In the genomic region with DNA sequence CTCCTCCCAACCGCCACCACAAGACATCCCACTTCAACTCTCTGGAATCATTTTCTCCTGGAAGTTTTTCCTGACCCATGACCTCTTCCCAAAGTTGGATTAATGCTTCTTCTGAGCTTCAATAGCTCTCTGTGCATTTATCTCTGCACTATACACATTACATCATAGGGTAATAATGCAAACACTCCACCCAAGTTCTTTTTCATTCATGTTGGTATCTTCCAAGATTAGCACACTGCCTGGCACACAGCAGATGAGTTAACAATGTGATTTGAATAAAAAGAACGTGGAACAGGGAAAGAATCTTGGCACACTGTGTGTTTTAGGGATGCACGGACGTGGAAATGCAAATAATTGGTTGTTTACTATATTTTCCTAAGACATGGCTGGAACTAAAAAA, we compare ENCODE assay signal across 14 cellular contexts. TPM values are rescaled to one million over a fixed set of nuclear protein-coding genes. Genes with fewer than 3 reads are reported as not detected.
DNase-seq lines count a peak whose midpoint lies in the region; ATAC-seq and TF ChIP-seq lines count a peak whose summit lies in the region.
"Had no signal": no experiment of that assay in that cellular context is flagged by ENCODE, and none has a peak within 500 bp of the region (broad histone marks: within the 10 kb centered on the region; RNA-seq: fewer than 3 reads in every experiment).

No MANE protein-coding gene starts in this region.

- no peaks in the 10 kb centered on the region for H3K36me3 ChIP-seq in thyroid gland
- H3K36me3 ChIP-seq: adrenal gland had no signal

- peaks cover 7 to 14% of the 10 kb centered on the region in 2 donors for H3K4me1 ChIP-seq in thyroid gland

- CTCF ChIA-PET in activated naive CD4-positive, alpha-beta T cell treated with anti-CD3 and anti-CD28 coated beads for 36 hours (lab: Charles Lee): interaction anchor here (0.5 to 1.5 kb wide), 2 partner anchors 42 to 101 kb away, joined by 3 to 4 read pairs; no protein-coding TSS in a partner anchor
- CTCF ChIA-PET in T-cell (lab: Charles Lee): interaction anchor here in 1 of 2 donors (0.7 to 1.0 kb wide), 2 partner anchors 13 to 40 kb away, joined by 3 read pairs; no protein-coding TSS in a partner anchor

- POLR2A ChIA-PET in T-cell (lab: Charles Lee): no interaction called here

- H3K36me3 Mint-ChIP-seq in activated naive CD4-positive, alpha-beta T cell treated with anti-CD3 and anti-CD28 coated beads for 36 hours (ENCODE audit: low read depth): peaks cover 2% of the 10 kb centered on the region
- H3K36me3 Mint-ChIP-seq in T-cell: peaks cover 3% of the 10 kb centered on the region
- H3K36me3 Mint-ChIP-seq in stimulated activated effector memory CD8-positive, alpha-beta T cell treated with anti-CD3 and anti-CD28 coated beads, Interleukin-12 subunit alpha, Interleukin-12 subunit beta, amount 100 ng/mL, for 72 hours: peaks cover 14% of the 10 kb centered on the region

- no peaks in the 10 kb centered on the region for H3K9me3 Mint-ChIP-seq in activated naive CD4-positive, alpha-beta T cell treated with anti-CD3 and anti-CD28 coated beads for 36 hours
- no peaks in the 10 kb centered on the region for H3K9me3 Mint-ChIP-seq in T-cell
- no peaks in the 10 kb centered on the region for H3K9me3 Mint-ChIP-seq in stimulated activated effector memory CD8-positive, alpha-beta T cell treated with anti-CD3 and anti-CD28 coated beads, Interleukin-12 subunit alpha, Interleukin-12 subunit beta, amount 100 ng/mL, for 72 hours
- H3K9me3 Mint-ChIP-seq: dendritic cell treated with granulocyte-macrophage colony-stimulating factor and Interleukin-4, amounts not matched to agents 40 ng/mL and 50 ng/mL, for 4 days had no signal

- no peak overlapping the region for H3K27ac ChIP-seq in thyroid gland
- H3K27ac ChIP-seq: adrenal gland, GM23248 had no signal

- no peaks in the 10 kb centered on the region for H3K27me3 ChIP-seq in thyroid gland
- H3K27me3 ChIP-seq: adrenal gland had no signal

- no peak for TF ChIP-seq CTCF in epithelial cell of esophagus (IDR thresholded peaks at IDR 0.05; ENCODE audit: insufficient read depth, low read depth, low read length, missing control alignments)
- no peak for TF ChIP-seq CTCF in thyroid gland (IDR thresholded peaks at IDR 0.05)

- no peak for ATAC-seq in T-cell (replicated peaks in 1 of 4)
- ATAC-seq in stimulated activated effector memory CD8-positive, alpha-beta T cell treated with anti-CD3 and anti-CD28 coated beads, Interleukin-12 subunit alpha, Interleukin-12 subunit beta, amount 100 ng/mL, for 72 hours: no peak
- no peak for ATAC-seq in GM19328 (IDR thresholded peaks at IDR 0.05; ENCODE audit: unreplicated experiment)

- no peak overlapping the region for H3K27ac Mint-ChIP-seq in activated naive CD4-positive, alpha-beta T cell treated with anti-CD3 and anti-CD28 coated beads for 36 hours
- H3K27ac Mint-ChIP-seq in T-cell: peak overlapping the region in 1 of 2 donors; percentile 12
- no peak overlapping the region for H3K27ac Mint-ChIP-seq in stimulated activated effector memory CD8-positive, alpha-beta T cell treated with anti-CD3 and anti-CD28 coated beads, Interleukin-12 subunit alpha, Interleukin-12 subunit beta, amount 100 ng/mL, for 72 hours

- peak overlapping the region; percentile 99 for H3K4me3 Mint-ChIP-seq in activated naive CD4-positive, alpha-beta T cell treated with anti-CD3 and anti-CD28 coated beads for 36 hours
- peak overlapping the region; percentile 87 to 96 (median 95) for H3K4me3 Mint-ChIP-seq in T-cell
- peak overlapping the region; percentile 87 for H3K4me3 Mint-ChIP-seq in stimulated activated effector memory CD8-positive, alpha-beta T cell treated with anti-CD3 and anti-CD28 coated beads, Interleukin-12 subunit alpha, Interleukin-12 subunit beta, amount 100 ng/mL, for 72 hours

- H3K4me3 ChIP-seq in epithelial cell of esophagus (ENCODE audit: low read length): no peak overlapping the region
- no peak overlapping the region for H3K4me3 ChIP-seq in thyroid gland (replicated peaks in 1 of 3)
- H3K4me3 ChIP-seq: adrenal gland had no signal

- no peak for TF ChIP-seq POLR2A in thyroid gland (IDR thresholded peaks at IDR 0.05)

- no peaks in the 10 kb centered on the region for H3K27me3 Mint-ChIP-seq in activated naive CD4-positive, alpha-beta T cell treated with anti-CD3 and anti-CD28 coated beads for 36 hours (ENCODE audit: low read depth)
- peaks cover under 1 to 6% of the 10 kb centered on the region in 2 donors for H3K27me3 Mint-ChIP-seq in T-cell

- DNase-seq in activated naive CD4-positive, alpha-beta T cell treated with anti-CD3 and anti-CD28 coated beads for 36 hours: no peak
- DNase-seq in activated naive CD4-positive, alpha-beta T cell (lab: John Stamatoyannopoulos, UW): no peak
- DNase-seq in T-cell (no peak), epithelial cell of esophagus (ENCODE audit: low read depth) (peak; percentile 14), DMS 273 treated with DMSO at 0.1 percent for 48 hours (lab: John Stamatoyannopoulos, UW) (no peak), thyroid gland (no peak)
- DNase-seq in stimulated activated effector memory CD8-positive, alpha-beta T cell treated with anti-CD3 and anti-CD28 coated beads, Interleukin-12 subunit alpha, Interleukin-12 subunit beta, amount 100 ng/mL, for 72 hours (ENCODE audit: low spot score in 2 of 2): no peak
- DNase-seq: adrenal gland; GM23248; NCI-H1436 treated with DMSO at 0.1 percent for 48 hours; SIG-M5; stimulated activated naive CD4-positive, alpha-beta T cell treated with Interleukin-2 at 50 U/mL for 16 hours had no signal

- peaks cover 16% of the 10 kb centered on the region for H3K4me1 Mint-ChIP-seq in activated naive CD4-positive, alpha-beta T cell treated with anti-CD3 and anti-CD28 coated beads for 36 hours (ENCODE audit: low read depth)
- H3K4me1 Mint-ChIP-seq in T-cell: peaks cover 22 to 26% (median 23%) of the 10 kb centered on the region in 3 donors
- H3K4me1 Mint-ChIP-seq in stimulated activated effector memory CD8-positive, alpha-beta T cell treated with anti-CD3 and anti-CD28 coated beads, Interleukin-12 subunit alpha, Interleukin-12 subunit beta, amount 100 ng/mL, for 72 hours: peaks cover 23% of the 10 kb centered on the region

- 89 to 90% methylated on average over 4 of the region's 4 CpGs for WGBS in thyroid gland, 2 donors

- intact Hi-C loops in activated naive CD4-positive, alpha-beta T cell treated with anti-CD3 and anti-CD28 coated beads for 36 hours (cut with micrococcal nuclease): no loop called here
- intact Hi-C loops in thyroid gland (cut with DNase I): loop anchor here (10.0 kb wide), 1 partner anchor 253 kb away; a partner anchor contains a TSS

- no peaks in the 10 kb centered on the region for H3K9me3 ChIP-seq in thyroid gland
- H3K9me3 ChIP-seq: adrenal gland had no signal

RNA-seq across cellular contexts. Expression of a gene that starts 1.8 kb away (rescaled TPM):
- total RNA-seq in activated naive CD4-positive, alpha-beta T cell treated with anti-CD3 and anti-CD28 coated beads for 36 hours: 10 to 100 TPM; 11.5 to 11.9 TPM
- total RNA-seq in T-cell: 1 to 10 TPM; 6.4 to 8.4 (median 7.6) TPM
- total RNA-seq in thyroid gland: 10 to 100 TPM; 17.0 to 42.9 (median 27.3) TPM
